19 cellular contexts compared by ENCODE assay signal in genomic region chr6:89008299-89008698, GRCh38. TPM values are rescaled to one million over a fixed set of nuclear protein-coding genes. Genes with fewer than 3 reads are reported as not detected.
DNase-seq lines count a peak whose midpoint lies in the region; ATAC-seq and TF ChIP-seq lines count a peak whose summit lies in the region.
"Had no signal": no experiment of that assay in that cellular context is flagged by ENCODE, and none has a peak within 500 bp of the region (broad histone marks: within the 10 kb centered on the region; RNA-seq: fewer than 3 reads in every experiment).

No MANE protein-coding gene starts in this region.

- peaks cover 3 to 8% of the 10 kb centered on the region in 2 donors for H3K27me3 Mint-ChIP-seq in natural killer cell (ENCODE audit: low read depth in 2 of 2)
- peaks cover 0 to 2% of the 10 kb centered on the region in 2 donors for H3K27me3 Mint-ChIP-seq in natural killer cell treated with Interleukin-12 subunit alpha and Interleukin-12 subunit beta and Interleukin-15 and Interleukin-18, amount 100 ng/mL, for 72 hours
- H3K27me3 Mint-ChIP-seq in T-helper 17 cell = peaks cover 7% of the 10 kb centered on the region

- no peaks in the 10 kb centered on the region for H3K36me3 ChIP-seq in psoas muscle (ENCODE audit: insufficient read depth in 1 of 2, low read depth in 1 of 2)
- H3K36me3 ChIP-seq: ascending aorta, SJSA1 had no signal

- no peaks in the 10 kb centered on the region for H3K27me3 ChIP-seq in psoas muscle (ENCODE audit: insufficient read depth in 3 of 3, low read length in 2 of 3)
- H3K27me3 ChIP-seq: ascending aorta, foreskin keratinocyte, SJSA1 had no signal

- no peaks in the 10 kb centered on the region for H3K36me3 Mint-ChIP-seq in natural killer cell
- no peaks in the 10 kb centered on the region for H3K36me3 Mint-ChIP-seq in natural killer cell treated with Interleukin-12 subunit alpha and Interleukin-12 subunit beta and Interleukin-15 and Interleukin-18, amount 100 ng/mL, for 72 hours
- peaks cover 3% of the 10 kb centered on the region for H3K36me3 Mint-ChIP-seq in T-helper 17 cell (ENCODE audit: low read depth)
- H3K36me3 Mint-ChIP-seq: CD4-positive, CD25-positive, alpha-beta regulatory T cell; naive thymus-derived CD8-positive, alpha-beta T cell had no signal

- no peak overlapping the region for H3K4me3 ChIP-seq in psoas muscle
- H3K4me3 ChIP-seq: ascending aorta, SJSA1 had no signal

- no peak overlapping the region for H3K27ac ChIP-seq in psoas muscle
- H3K27ac ChIP-seq: ascending aorta, foreskin keratinocyte, SJSA1 had no signal

- ATAC-seq in natural killer cell = peak in 2 of 3 donors; percentile 47 to 49
- ATAC-seq in natural killer cell treated with Interleukin-12 subunit alpha and Interleukin-12 subunit beta and Interleukin-15 and Interleukin-18, amount 100 ng/mL, for 72 hours = no peak
- no peak for ATAC-seq in psoas muscle
- no peak for ATAC-seq in HG02938 (IDR thresholded peaks at IDR 0.05; ENCODE audit: unreplicated experiment)
- no peak for ATAC-seq in T-helper 17 cell
- ATAC-seq: foreskin keratinocyte; naive thymus-derived CD8-positive, alpha-beta T cell; stimulated activated naive CD8-positive, alpha-beta T cell treated with anti-CD3 and anti-CD28 coated beads, Interleukin-15, Interleukin-2, amounts not matched to agents 100 U/mL and 50 U/mL, for 24 hours had no signal

- peaks cover 15 to 21% of the 10 kb centered on the region in 2 donors for H3K4me1 Mint-ChIP-seq in natural killer cell
- H3K4me1 Mint-ChIP-seq in natural killer cell treated with Interleukin-12 subunit alpha and Interleukin-12 subunit beta and Interleukin-15 and Interleukin-18, amount 100 ng/mL, for 72 hours (ENCODE audit: low read depth in 2 of 2) = peaks cover 8% of the 10 kb centered on the region in 2 donors
- H3K4me1 Mint-ChIP-seq in T-helper 17 cell = peaks cover 13% of the 10 kb centered on the region

- H3K9me3 ChIP-seq in psoas muscle (no peaks in the 10 kb centered on the region), T-helper 17 cell (ENCODE audit: control insufficient read depth, low read length, poor library complexity, severe bottlenecking) (no peaks in the 10 kb centered on the region)
- H3K9me3 ChIP-seq: ascending aorta, SJSA1 had no signal

- H3K4me1 ChIP-seq in psoas muscle = no peaks in the 10 kb centered on the region
- H3K4me1 ChIP-seq: ascending aorta, foreskin keratinocyte had no signal

- no peaks in the 10 kb centered on the region for H3K9me3 Mint-ChIP-seq in natural killer cell
- peaks cover 3% of the 10 kb centered on the region for H3K9me3 Mint-ChIP-seq in natural killer cell treated with Interleukin-12 subunit alpha and Interleukin-12 subunit beta and Interleukin-15 and Interleukin-18, amount 100 ng/mL, for 72 hours

- no peak for TF ChIP-seq CTCF in natural killer cell (IDR thresholded peaks at IDR 0.05)
- no peak for TF ChIP-seq CTCF in psoas muscle (IDR thresholded peaks at IDR 0.05)

- DNase-seq in natural killer cell = no peak
- DNase-seq in natural killer cell treated with Interleukin-12 subunit alpha and Interleukin-12 subunit beta and Interleukin-15 and Interleukin-18, amount 100 ng/mL, for 72 hours (ENCODE audit: low spot score) = no peak
- DNase-seq in astrocyte of the hippocampus (ENCODE audit: low read depth, low spot score) = peak; percentile 9
- DNase-seq in medulla oblongata (ENCODE audit: extremely low spot score) = peak; percentile 19
- DNase-seq in psoas muscle = no peak
- DNase-seq in T-helper 17 cell = no peak
- DNase-seq in stimulated activated CD4-positive, alpha-beta T cell treated with anti-CD3 and anti-CD28 coated beads, Interleukin-2, amount 100 ng/mL, for 24 hours = no peak
- DNase-seq: activated CD4-positive, alpha-beta T cell treated with anti-CD3 and anti-CD28 coated beads for 4 hours; activated gamma-delta T cell; CD4-positive, CD25-positive, alpha-beta regulatory T cell; foreskin keratinocyte; Kasumi-1; NCI-H187; NCI-H446; stimulated activated naive CD8-positive, alpha-beta T cell treated with anti-CD3 and anti-CD28 coated beads, Interleukin-15, Interleukin-2, amounts not matched to agents 100 U/mL and 50 U/mL, for 24 hours had no signal

- 61 to 88% (median 66%) methylated on average over 3 of the region's 3 CpGs for whole genome bisulfite sequencing in psoas muscle, 3 donors

- intact Hi-C loops in natural killer cell (cut with micrococcal nuclease) = no loop called here
- intact Hi-C loops in psoas muscle (cut with DNase I) = no loop called here

- H3K4me3 Mint-ChIP-seq in natural killer cell (no peak overlapping the region), T-helper 17 cell (no peak overlapping the region)
- no peak overlapping the region for H3K4me3 Mint-ChIP-seq in natural killer cell treated with Interleukin-12 subunit alpha and Interleukin-12 subunit beta and Interleukin-15 and Interleukin-18, amount 100 ng/mL, for 72 hours
- H3K4me3 Mint-ChIP-seq: CD4-positive, CD25-positive, alpha-beta regulatory T cell had no signal

- H3K27ac Mint-ChIP-seq in natural killer cell (peak overlapping the region in 1 of 2 donors; percentile 14), T-helper 17 cell (no peak overlapping the region)
- H3K27ac Mint-ChIP-seq in natural killer cell treated with Interleukin-12 subunit alpha and Interleukin-12 subunit beta and Interleukin-15 and Interleukin-18, amount 100 ng/mL, for 72 hours = no peak overlapping the region
- H3K27ac Mint-ChIP-seq: CD4-positive, CD25-positive, alpha-beta regulatory T cell had no signal

RNA-seq across cellular contexts. Expression of gene RNGTT, which starts 44.9 kb away (rescaled TPM):
- total RNA-seq in natural killer cell (10 to 100 TPM; 23.1 to 27.2 (median 23.1) TPM), psoas muscle (1 to 10 TPM; 6.0 to 8.2 (median 7.4) TPM), T-helper 17 cell (10 to 100 TPM; 17.6 to 23.0 TPM)
- 10 to 100 TPM; 26.9 to 36.4 TPM for total RNA-seq in natural killer cell treated with Interleukin-12 subunit alpha and Interleukin-12 subunit beta and Interleukin-15 and Interleukin-18, amount 100 ng/mL, for 72 hours
- polyA plus RNA-seq in psoas muscle = 1 to 10 TPM; 3.9 to 8.8 (median 8.3) TPM

Comparison
In these comparisons a context has a peak if more than half of its experiments do, and no peak if none do; other contexts are left out.
1. ATAC-seq: peak in natural killer cell (2 of 3); none in natural killer cell treated with Interleukin-12 subunit alpha and Interleukin-12 subunit beta and Interleukin-15 and Interleukin-18, amount 100 ng/mL, for 72 hours (0 of 2), psoas muscle (0 of 4), HG02938 (single experiment) and T-helper 17 cell (single experiment).
2. DNase-seq: peak in astrocyte of the hippocampus (single experiment) and medulla oblongata (single experiment); none in natural killer cell (single experiment), natural killer cell treated with Interleukin-12 subunit alpha and Interleukin-12 subunit beta and Interleukin-15 and Interleukin-18, amount 100 ng/mL, for 72 hours (single experiment), psoas muscle (0 of 2), T-helper 17 cell (0 of 3) and stimulated activated CD4-positive, alpha-beta T cell treated with anti-CD3 and anti-CD28 coated beads, Interleukin-2, amount 100 ng/mL, for 24 hours (0 of 2).